21 cellular contexts compared by ENCODE assay signal in genomic region chr4:13903061-13903460, GRCh38.
"Had no signal": no experiment of that assay in that cellular context is flagged by ENCODE, and none has a peak within 500 bp of the region (broad histone marks: within the 10 kb centered on the region; RNA-seq: fewer than 3 reads in every experiment).

No MANE protein-coding gene starts in this region.

- H3K27ac ChIP-seq: brain microvascular endothelial cell, WERI-Rb-1 had no signal

- DNase-seq: activated CD4-positive, alpha-beta memory T cell treated with anti-CD3 and anti-CD28 coated beads, Interleukin-2, amount 10 ng/mL, durations not matched to agents 7 days and 5 days; activated CD4-positive, alpha-beta T cell treated with anti-CD3 and anti-CD28 coated beads for 36 hours; activated CD4-positive, alpha-beta T cell treated with anti-CD3 and anti-CD28 coated beads, Interleukin-2, amount 50 U/mL, for 1 hour; activated gamma-delta T cell; activated naive CD4-positive, alpha-beta T cell treated with anti-CD3 and anti-CD28 coated beads for 36 hours; activated T-cell treated with anti-CD3 and anti-CD28 coated beads for 4 hours; activated T-cell treated with anti-CD3 and anti-CD28 coated beads, Interleukin-2, amount 50 U/mL, for 48 hours; brain microvascular endothelial cell; Kasumi-1; NCI-H1105 treated with DMSO at 0.1 percent for 48 hours; NCI-H1436 treated with DMSO at 0.1 percent for 48 hours; NCI-H187; NCI-H2081; NCI-H446; NCI-H524; SHP77 treated with DMSO at 0.1 percent for 48 hours; WERI-Rb-1 had no signal

- FAIRE-seq: K562, RCC 7860, TTC549 had no signal

- H3K4me3 ChIP-seq: K562 had no signal

- H3K27me3 ChIP-seq: brain microvascular endothelial cell had no signal

- ATAC-seq: activated CD4-positive, alpha-beta T cell treated with anti-CD3 and anti-CD28 coated beads for 36 hours; activated T-helper 17 cell treated with anti-CD3 and anti-CD28 coated beads, Interleukin-2, amount 50 U/mL, for 72 hours; K562 had no signal

- H3K36me3 ChIP-seq: brain microvascular endothelial cell, WERI-Rb-1 had no signal
